14 cellular contexts compared by ENCODE assay signal in genomic region chr9:1222511-1222910, GRCh38.
DNase-seq lines count a peak whose midpoint lies in the region; ATAC-seq and TF ChIP-seq lines count a peak whose summit lies in the region.
"Had no signal": no experiment of that assay in that cellular context is flagged by ENCODE, and none has a peak within 500 bp of the region (broad histone marks: within the 10 kb centered on the region; RNA-seq: fewer than 3 reads in every experiment).

No MANE protein-coding gene starts in this region.

- no peak overlapping the region for H3K4me3 ChIP-seq in choroid plexus epithelial cell (ENCODE audit: low read depth, low read length)

- peak; percentile 42 for ATAC-seq in foreskin keratinocyte
- ATAC-seq in HG02852 (IDR thresholded peaks at IDR 0.05; ENCODE audit: unreplicated experiment) = no peak

- H3K4me1 Mint-ChIP-seq in HFFc6 (ENCODE audit: low read depth) (peaks cover 44% of the 10 kb centered on the region), progenitor cell of endocrine pancreas (ENCODE audit: low read depth) (no peaks in the 10 kb centered on the region)
- H3K4me1 Mint-ChIP-seq: B cell; CD4-positive, alpha-beta memory T cell had no signal

- no peaks in the 10 kb centered on the region for H3K4me1 ChIP-seq in foreskin keratinocyte

- no peaks in the 10 kb centered on the region for H3K36me3 Mint-ChIP-seq in HFFc6 (ENCODE audit: low read depth)
- no peaks in the 10 kb centered on the region for H3K36me3 Mint-ChIP-seq in progenitor cell of endocrine pancreas (ENCODE audit: insufficient read depth)
- H3K36me3 Mint-ChIP-seq: CD4-positive, alpha-beta memory T cell had no signal

- H3K27ac ChIP-seq in foreskin keratinocyte = no peak overlapping the region

- H3K27ac Mint-ChIP-seq in HFFc6 = peak overlapping the region; percentile 76
- no peak overlapping the region for H3K27ac Mint-ChIP-seq in progenitor cell of endocrine pancreas
- H3K27ac Mint-ChIP-seq: B cell; CD4-positive, alpha-beta memory T cell had no signal

- no peaks in the 10 kb centered on the region for H3K27me3 ChIP-seq in foreskin keratinocyte

- H3K27me3 Mint-ChIP-seq in HFFc6 (ENCODE audit: insufficient read depth) (peaks cover 2% of the 10 kb centered on the region; the same call in 1 of the 2 replicates), progenitor cell of endocrine pancreas (no peaks in the 10 kb centered on the region)
- H3K27me3 Mint-ChIP-seq: B cell; CD4-positive, alpha-beta memory T cell had no signal

- peak; percentile 16 for DNase-seq in AG08396 (ENCODE audit: low spot score)
- peak; percentile 79 for DNase-seq in HFFc6
- peak; percentile 42 for DNase-seq in choroid plexus epithelial cell (ENCODE audit: low read depth)
- DNase-seq in foreskin keratinocyte = peak in 1 of 2 donors; percentile 36
- DNase-seq in progenitor cell of endocrine pancreas (ENCODE audit: low spot score, unreplicated experiment) = no peak
- no peak for DNase-seq in stimulated activated CD8-positive, alpha-beta memory T cell treated with anti-CD3 and anti-CD28 coated beads, Interleukin-4, amount 100 ng/mL, for 48 hours
- DNase-seq in H4 (ENCODE audit: low spot score) = no peak
- DNase-seq: CD4-positive, alpha-beta memory T cell; DMS79 treated with DMSO at 0.1 percent for 48 hours; NCI-H1436; NCI-H2107; NCI-H446 had no signal

- no peak for TF ChIP-seq CTCF in HFFc6 (IDR thresholded peaks at IDR 0.05)
- TF ChIP-seq CTCF in choroid plexus epithelial cell (conservative IDR thresholded peaks at IDR 0.05; ENCODE audit: low read depth, low read length) = no peak
- no peak for TF ChIP-seq CTCF in foreskin keratinocyte (conservative IDR thresholded peaks at IDR 0.05)
- TF ChIP-seq CTCF in progenitor cell of endocrine pancreas (IDR thresholded peaks at IDR 0.05; ENCODE audit: unreplicated experiment) = no peak

- no peak overlapping the region for H3K4me3 Mint-ChIP-seq in HFFc6
- no peak overlapping the region for H3K4me3 Mint-ChIP-seq in progenitor cell of endocrine pancreas (ENCODE audit: low read depth)
- H3K4me3 Mint-ChIP-seq: B cell; CD4-positive, alpha-beta memory T cell had no signal

- H3K9me3 Mint-ChIP-seq in HFFc6 (no peaks in the 10 kb centered on the region), progenitor cell of endocrine pancreas (ENCODE audit: low read depth) (no peaks in the 10 kb centered on the region)

Comparison
In these comparisons a context has a peak if more than half of its experiments do, and no peak if none do; other contexts are left out.
1. DNase-seq: peak in AG08396 (single experiment), HFFc6 (single experiment) and choroid plexus epithelial cell (single experiment); none in progenitor cell of endocrine pancreas (single experiment), stimulated activated CD8-positive, alpha-beta memory T cell treated with anti-CD3 and anti-CD28 coated beads, Interleukin-4, amount 100 ng/mL, for 48 hours (single experiment) and H4 (single experiment).